ENCODE assay signal across 28 cellular contexts in genomic region chr3:176870451-176870850, GRCh38.
"Had no signal": no experiment of that assay in that cellular context is flagged by ENCODE, and none has a peak within 500 bp of the region (broad histone marks: within the 10 kb centered on the region; RNA-seq: fewer than 3 reads in every experiment).

No MANE protein-coding gene starts in this region.

- H3K9me3 Mint-ChIP-seq: natural killer cell treated with Interleukin-12 subunit alpha and Interleukin-12 subunit beta and Interleukin-15 and Interleukin-18, amount 100 ng/mL, for 72 hours had no signal

- H3K27me3 ChIP-seq: hepatocyte, pancreas, stomach, testis, thyroid gland, transverse colon, upper lobe of right lung had no signal

- H3K4me3 Mint-ChIP-seq: memory B cell; naive thymus-derived CD4-positive, alpha-beta T cell; natural killer cell treated with Interleukin-12 subunit alpha and Interleukin-12 subunit beta and Interleukin-15 and Interleukin-18, amount 100 ng/mL, for 72 hours; stimulated activated naive B cell treated with anti-CD40 and anti-IgM and Interleukin-4, amounts not matched to agents 10 μg/mL and 1 μg/mL and 100 μg/mL, for 72 hours had no signal

- H3K36me3 Mint-ChIP-seq: natural killer cell treated with Interleukin-12 subunit alpha and Interleukin-12 subunit beta and Interleukin-15 and Interleukin-18, amount 100 ng/mL, for 72 hours had no signal

- H3K27me3 Mint-ChIP-seq: stimulated activated naive B cell treated with anti-CD40 and anti-IgM and Interleukin-4, amounts not matched to agents 10 μg/mL and 1 μg/mL and 100 μg/mL, for 72 hours had no signal

- FAIRE-seq: pancreas, urothelium cell line had no signal

- H3K36me3 ChIP-seq: left ventricle myocardium inferior, pancreas, prostate gland, stomach, thyroid gland, transverse colon, upper lobe of right lung had no signal

- H3K27ac Mint-ChIP-seq: memory B cell; naive thymus-derived CD4-positive, alpha-beta T cell; natural killer cell treated with Interleukin-12 subunit alpha and Interleukin-12 subunit beta and Interleukin-15 and Interleukin-18, amount 100 ng/mL, for 72 hours; stimulated activated naive B cell treated with anti-CD40 and anti-IgM and Interleukin-4, amounts not matched to agents 10 μg/mL and 1 μg/mL and 100 μg/mL, for 72 hours had no signal

- DNase-seq: islet precursor cell; left ventricle myocardium inferior; midbrain; mucosa of descending colon; naive thymus-derived CD4-positive, alpha-beta T cell; pancreas; posterior cingulate gyrus; retina; right cardiac atrium; stimulated activated CD4-positive, alpha-beta T cell treated with anti-CD3 and anti-CD28 coated beads, Interleukin-12 subunit alpha, Interleukin-12 subunit beta, amount 100 ng/mL, for 4 hours; stimulated activated CD4-positive, alpha-beta T cell treated with anti-CD3 and anti-CD28 coated beads, Interleukin-15, amount 100 ng/mL, for 24 hours; stimulated activated CD4-positive, alpha-beta T cell treated with anti-CD3 and anti-CD28 coated beads, Interleukin-2, amount 100 ng/mL, for 24 hours; stimulated activated CD4-positive, alpha-beta T cell treated with anti-CD3 and anti-CD28 coated beads, Interleukin-4, amount 100 ng/mL, for 1 hour; stimulated activated naive B cell treated with anti-CD40 and anti-IgM and Interleukin-4, amounts not matched to agents 10 μg/mL and 1 μg/mL and 100 μg/mL, for 72 hours; stimulated activated naive CD8-positive, alpha-beta T cell treated with anti-CD3 and anti-CD28 coated beads, Interleukin-15, Interleukin-2, amounts not matched to agents 100 U/mL and 50 U/mL, for 24 hours; stomach; testis; thyroid gland; transverse colon; upper lobe of right lung had no signal

- H3K4me3 ChIP-seq: hepatocyte, left ventricle myocardium inferior, lung, mucosa of descending colon, pancreas, prostate gland, skin epidermis, stomach, testis, thyroid gland, transverse colon, upper lobe of right lung had no signal

- ATAC-seq: mucosa of descending colon; naive thymus-derived CD4-positive, alpha-beta T cell; natural killer cell treated with Interleukin-12 subunit alpha and Interleukin-12 subunit beta and Interleukin-15 and Interleukin-18, amount 100 ng/mL, for 72 hours; pancreas; right cardiac atrium; sciatic nerve; stimulated activated naive B cell treated with anti-CD40 and anti-IgM and Interleukin-4, amounts not matched to agents 10 μg/mL and 1 μg/mL and 100 μg/mL, for 72 hours; stimulated activated naive CD8-positive, alpha-beta T cell treated with anti-CD3 and anti-CD28 coated beads, Interleukin-15, Interleukin-2, amounts not matched to agents 100 U/mL and 50 U/mL, for 24 hours; upper lobe of right lung had no signal

- H3K79me2 ChIP-seq: hepatocyte had no signal

- H3K9me3 ChIP-seq: pancreas, prostate gland, stomach, testis, thyroid gland, transverse colon, upper lobe of right lung had no signal

- H3K4me2 ChIP-seq: hepatocyte had no signal

- H2AFZ ChIP-seq: hepatocyte had no signal

- H3K27ac ChIP-seq: hepatocyte, left ventricle myocardium inferior, pancreas, prostate gland, skin epidermis, stomach, testis, thyroid gland, transverse colon, upper lobe of right lung had no signal

- H3K4me1 ChIP-seq: left ventricle myocardium inferior, prostate gland, testis, upper lobe of right lung had no signal
